Comparison of ENCODE assay signal across 1 cellular context in genomic region chr21:45379901-45380330, GRCh38.
TF ChIP-seq lines count a peak whose summit lies in the region.

No MANE protein-coding gene starts in this region.

TF ChIP-seq in H1, 55 proteins besides CTCF, POLR2A, EP300 and RAD21 (continued from another document):
- no peak for TF ChIP-seq BACH1 (IDR thresholded peaks at IDR 0.05; ENCODE audit: low read length)
- no peak for TF ChIP-seq GABPA (IDR thresholded peaks at IDR 0.05; ENCODE audit: borderline replicate concordance, insufficient read depth, low read length)
- no peak for TF ChIP-seq NRF1 (IDR thresholded peaks at IDR 0.05; ENCODE audit: low read depth, low read length)
